ENCODE assay signal across 1 cellular context in genomic region chr21:14591882-14592281, GRCh38.
TF ChIP-seq lines count a peak whose summit lies in the region.

No MANE protein-coding gene starts in this region.

TF ChIP-seq in H1, 55 proteins besides CTCF, POLR2A, EP300 and RAD21 (continued from another document):
- no peak for TF ChIP-seq CHD7 (IDR thresholded peaks at IDR 0.05; ENCODE audit: insufficient replicate concordance, low read length)
- no peak for TF ChIP-seq RXRA (IDR thresholded peaks at IDR 0.05; ENCODE audit: insufficient read depth, low read depth, low read length)
- TF ChIP-seq TAF7 (optimal IDR thresholded peaks at IDR 0.05; ENCODE audit: borderline replicate concordance, low read depth, low read length), result no peak
- TF ChIP-seq SUZ12 (IDR thresholded peaks at IDR 0.05; ENCODE audit: low read length), result no peak
- TF ChIP-seq CHD1 (IDR thresholded peaks at IDR 0.05; ENCODE audit: low read depth, low read length), result no peak
- no peak for TF ChIP-seq RFX5 (IDR thresholded peaks at IDR 0.05; ENCODE audit: borderline replicate concordance, low read depth, low read length)
- TF ChIP-seq YY1 (IDR thresholded peaks at IDR 0.05; ENCODE audit: low read depth, low read length), result no peak
- TF ChIP-seq BCL11A (IDR thresholded peaks at IDR 0.05; ENCODE audit: low read depth in 2 of 2, low read length in 2 of 2), result no peak
- no peak for TF ChIP-seq EZH2 (IDR thresholded peaks at IDR 0.05; ENCODE audit: low read depth, low read length, severe bottlenecking)
- TF ChIP-seq CBX8 (IDR thresholded peaks at IDR 0.05; ENCODE audit: borderline replicate concordance, low read depth, low read length), result no peak
